25 cellular contexts compared by ENCODE assay signal in genomic region chr6:145025488-145025887, GRCh38.
DNase-seq lines count a peak whose midpoint lies in the region; ATAC-seq and TF ChIP-seq lines count a peak whose summit lies in the region.
"Had no signal": no experiment of that assay in that cellular context is flagged by ENCODE, and none has a peak within 500 bp of the region (broad histone marks: within the 10 kb centered on the region; RNA-seq: fewer than 3 reads in every experiment).

No MANE protein-coding gene starts in this region.

- H3K4me1 ChIP-seq in mucosa of descending colon (ENCODE audit: low read depth): no peaks in the 10 kb centered on the region
- H3K4me1 ChIP-seq: gastroesophageal sphincter, testis, uterus had no signal

- H3K9me3 ChIP-seq in mucosa of descending colon: no peaks in the 10 kb centered on the region
- H3K9me3 ChIP-seq: gastroesophageal sphincter, left ventricle myocardium inferior, testis, uterus had no signal

- TF ChIP-seq CTCF in mucosa of descending colon (IDR thresholded peaks at IDR 0.05): no peak

- H3K36me3 ChIP-seq in mucosa of descending colon (ENCODE audit: low read depth): no peaks in the 10 kb centered on the region
- H3K36me3 ChIP-seq: gastroesophageal sphincter, left ventricle myocardium inferior, uterus had no signal

- DNase-seq in HuH-7 (ENCODE audit: low spot score): peak; percentile 30
- DNase-seq in NCI-H2029 (lab: John Stamatoyannopoulos, UW): peak; percentile 38
- peak; percentile 29 for DNase-seq in SHP77 treated with DMSO at 0.1 percent for 48 hours (lab: John Stamatoyannopoulos, UW)
- no peak for DNase-seq in mucosa of descending colon
- no peak for DNase-seq in GM19240 (ENCODE audit: insufficient read length, low spot score)
- no peak for DNase-seq in DMS 273 (lab: John Stamatoyannopoulos, UW; ENCODE audit: unreplicated experiment)
- DNase-seq: activated CD4-positive, alpha-beta T cell treated with anti-CD3 and anti-CD28 coated beads, Interleukin-2, amount 10 ng/mL, durations not matched to agents 7 days and 5 days; activated gamma-delta T cell treated with Interleukin-2 at 50 U/mL for 16 hours; activated naive CD8-positive, alpha-beta T cell treated with anti-CD3 and anti-CD28 coated beads, Interleukin-2, amount 50 U/mL, for 24 hours; activated T-cell treated with anti-CD3 and anti-CD28 coated beads, Interleukin-2, amount 50 U/mL, for 4 hours; left ventricle myocardium inferior; naive thymus-derived CD4-positive, alpha-beta T cell; NCI-H1105; NCI-H2227 treated with DMSO at 0.1 percent for 48 hours; nucleus accumbens; PC-9; Right ventricle myocardium superior; stimulated activated naive CD8-positive, alpha-beta T cell treated with anti-CD3 and anti-CD28 coated beads, Interleukin-15, Interleukin-2, amounts not matched to agents 100 U/mL and 50 U/mL, for 24 hours; SW 1271; T-helper 9 cell; testis; uterus had no signal

- ATAC-seq in mucosa of descending colon (peak; percentile 36), HG02798 (IDR thresholded peaks at IDR 0.05; ENCODE audit: poor library complexity, unreplicated experiment) (no peak)
- ATAC-seq: activated naive CD8-positive, alpha-beta T cell treated with anti-CD3 and anti-CD28 coated beads, Interleukin-2, amount 50 U/mL, for 24 hours; activated T-cell treated with anti-CD3 and anti-CD28 coated beads, Interleukin-2, amount 50 U/mL, for 4 hours; gastroesophageal sphincter; naive thymus-derived CD4-positive, alpha-beta T cell; stimulated activated naive CD8-positive, alpha-beta T cell treated with anti-CD3 and anti-CD28 coated beads, Interleukin-15, Interleukin-2, amounts not matched to agents 100 U/mL and 50 U/mL, for 24 hours had no signal

- no peak overlapping the region for H3K4me3 ChIP-seq in mucosa of descending colon
- H3K4me3 ChIP-seq: gastroesophageal sphincter, hepatocyte, left ventricle myocardium inferior, PC-9, testis, uterus had no signal

- intact Hi-C loops in mucosa of descending colon (cut with DNase I, micrococcal nuclease): loop anchor here in 1 of 2 donors (5.0 kb wide), 1 partner anchor 443 kb away; no protein-coding TSS in a partner anchor

Comparison
In these comparisons a context has a peak if more than half of its experiments do, and no peak if none do; other contexts are left out.
1. DNase-seq: peak in HuH-7 (single experiment), NCI-H2029 (single experiment) and SHP77 treated with DMSO at 0.1 percent for 48 hours (single experiment); none in mucosa of descending colon (0 of 3), GM19240 (single experiment) and DMS 273 (single experiment).